In the genomic region with DNA sequence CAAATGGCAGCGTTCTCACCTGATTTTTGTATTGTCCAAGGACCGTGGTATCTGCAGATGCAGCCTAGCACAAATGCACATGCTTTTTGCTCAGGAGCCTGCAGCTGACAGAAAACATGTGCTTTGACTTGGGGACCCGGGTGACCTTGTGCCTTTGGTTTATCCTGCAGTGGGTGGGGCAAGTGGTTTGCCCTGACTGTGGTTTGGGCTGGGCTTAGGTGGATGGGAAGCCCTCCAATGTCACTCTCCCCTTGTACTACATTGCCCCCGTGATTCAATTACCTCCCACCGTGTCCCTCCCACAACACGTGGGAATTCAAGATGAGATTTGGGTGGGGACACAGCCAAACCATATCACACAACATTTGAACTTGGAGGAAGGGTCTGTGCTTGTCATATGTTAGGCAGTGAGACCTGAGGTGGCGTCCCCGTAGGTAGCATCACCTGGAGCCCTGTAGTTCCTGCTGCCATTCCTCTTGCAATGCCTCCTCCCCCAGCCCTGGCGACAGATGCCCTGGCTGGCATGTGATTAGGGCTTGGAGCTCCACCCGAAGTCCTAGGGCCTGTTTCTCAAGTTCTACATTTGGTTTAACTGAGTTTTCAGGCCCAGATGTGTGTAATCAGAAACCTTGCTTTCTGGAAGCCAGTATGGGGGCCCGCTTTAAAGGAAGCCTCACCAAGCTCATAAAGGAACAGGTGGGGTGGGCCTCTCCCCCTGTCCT, we compare ENCODE assay signal across 8 cellular contexts. TPM values are rescaled to one million over a fixed set of nuclear protein-coding genes. Genes with fewer than 3 reads are reported as not detected.
A peak's percentile ranks its signal among the peaks of the same experiment; 100 is the strongest.
DNase-seq lines count a peak whose midpoint lies in the region; ATAC-seq and TF ChIP-seq lines count a peak whose summit lies in the region.

No MANE protein-coding gene starts in this region.

- ATAC-seq in upper lobe of left lung (ENCODE audit: low FRiP score in 2 of 2) = no peak
- ATAC-seq in HG03442 (IDR thresholded peaks at IDR 0.05; ENCODE audit: unreplicated experiment) = no peak
- ATAC-seq in HG02973 (IDR thresholded peaks at IDR 0.05; ENCODE audit: unreplicated experiment) = no peak

- H3K27ac ChIP-seq in iPS-20b (ENCODE audit: low read length) = no peak overlapping the region
- peak overlapping the region in 1 of 4 donors; percentile 19 for H3K27ac ChIP-seq in upper lobe of left lung

- H3K9ac ChIP-seq in iPS-20b (ENCODE audit: low read depth, low read length) = no peak overlapping the region

- H3K4me1 ChIP-seq in iPS-20b (ENCODE audit: insufficient read depth, low read length) = peaks cover 14% of the 10 kb centered on the region
- H3K4me1 ChIP-seq in upper lobe of left lung = peaks cover 16 to 44% (median 26%) of the 10 kb centered on the region in 4 donors

- peak overlapping the region; percentile 71 for H3K4me3 ChIP-seq in WI38 (ENCODE audit: low read depth, low read length)
- H3K4me3 ChIP-seq in iPS-20b (ENCODE audit: low read length) = peak overlapping the region; percentile 72
- peak overlapping the region in 3 of 4 donors; percentile 65 to 72 (median 66) for H3K4me3 ChIP-seq in upper lobe of left lung

- TF ChIP-seq EP300 in upper lobe of left lung (IDR thresholded peaks at IDR 0.05) = no peak

- no peak for TF ChIP-seq POLR2A in upper lobe of left lung (IDR thresholded peaks at IDR 0.05)

- 58 to 75% methylated on average over 9 to 11 of the region's 11 CpGs for WGBS in upper lobe of left lung, 2 donors

- H3K9me3 ChIP-seq in iPS-20b (ENCODE audit: insufficient read depth, low read depth, low read length) (no peaks in the 10 kb centered on the region), upper lobe of left lung (no peaks in the 10 kb centered on the region)

- TF ChIP-seq CTCF in WI38 (IDR thresholded peaks at IDR 0.05; ENCODE audit: low read depth, low read length) = no peak
- no peak for TF ChIP-seq CTCF in upper lobe of left lung (IDR thresholded peaks at IDR 0.05)

- H3K4me3 Mint-ChIP-seq in activated naive CD4-positive, alpha-beta T cell treated with anti-CD3 and anti-CD28 coated beads, Interleukin-2, amount 50 U/mL, for 24 hours = peak overlapping the region; percentile 86

- H3K27me3 ChIP-seq in iPS-20b (ENCODE audit: insufficient read depth, low read length) = peaks cover 76% of the 10 kb centered on the region
- H3K27me3 ChIP-seq in upper lobe of left lung = peaks cover 0 to 20% (median 2%) of the 10 kb centered on the region in 4 donors

- H3K9me3 Mint-ChIP-seq in activated naive CD4-positive, alpha-beta T cell treated with anti-CD3 and anti-CD28 coated beads, Interleukin-2, amount 50 U/mL, for 24 hours = no peaks in the 10 kb centered on the region

- H3K36me3 ChIP-seq in iPS-20b (ENCODE audit: insufficient read depth, low read depth, low read length) (no peaks in the 10 kb centered on the region), upper lobe of left lung (no peaks in the 10 kb centered on the region)

- DNase-seq in activated naive CD4-positive, alpha-beta T cell treated with Interleukin-2 at 50 U/mL for 16 hours = no peak
- DNase-seq in upper lobe of left lung = peak in 1 of 2 donors; percentile 20
- DNase-seq in dermis blood vessel endothelial cell = no peak

- H3K4me1 Mint-ChIP-seq in activated naive CD4-positive, alpha-beta T cell treated with anti-CD3 and anti-CD28 coated beads, Interleukin-2, amount 50 U/mL, for 24 hours = peaks cover 19% of the 10 kb centered on the region

- H3K27me3 Mint-ChIP-seq in activated naive CD4-positive, alpha-beta T cell treated with anti-CD3 and anti-CD28 coated beads, Interleukin-2, amount 50 U/mL, for 24 hours = no peaks in the 10 kb centered on the region

- H3K36me3 Mint-ChIP-seq in activated naive CD4-positive, alpha-beta T cell treated with anti-CD3 and anti-CD28 coated beads, Interleukin-2, amount 50 U/mL, for 24 hours = no peaks in the 10 kb centered on the region

- H3K27ac Mint-ChIP-seq in activated naive CD4-positive, alpha-beta T cell treated with anti-CD3 and anti-CD28 coated beads, Interleukin-2, amount 50 U/mL, for 24 hours = peak overlapping the region; percentile 59

RNA-seq across cellular contexts. Expression of gene ANKRD33B, which starts 2.1 kb away (rescaled TPM):
- total RNA-seq in upper lobe of left lung = 10 to 100 TPM in 1 of 6 donors, 1 to 10 TPM in 5; 3.1 to 10.5 (median 7.9) TPM
- total RNA-seq in dermis blood vessel endothelial cell = 2.0 and 3.4 TPM in 2 replicates
